Comparison of ENCODE assay signal across 8 cellular contexts in genomic region chr12:4271433-4272013, GRCh38. TPM values are rescaled to one million over a fixed set of nuclear protein-coding genes. Genes with fewer than 3 reads are reported as not detected.
A peak's percentile ranks its signal among the peaks of the same experiment; 100 is the strongest.
DNase-seq lines count a peak whose midpoint lies in the region; ATAC-seq and TF ChIP-seq lines count a peak whose summit lies in the region.

No MANE protein-coding gene starts in this region.

- peaks cover 0 to 6% (median 4%) of the 10 kb centered on the region in 9 donors for H3K36me3 ChIP-seq in heart left ventricle
- H3K36me3 ChIP-seq in iPS-20b (ENCODE audit: insufficient read depth, low read depth, low read length) = peaks cover 7% of the 10 kb centered on the region

- H3K27me3 Mint-ChIP-seq in activated T-helper 17 cell treated with anti-CD3 and anti-CD28 coated beads, Interleukin-2, amount 50 U/mL, for 72 hours = no peaks in the 10 kb centered on the region

- ATAC-seq in heart left ventricle (peak in 1 of 4 donors; percentile 10), left ventricle myocardium superior (no peak), HG03175 (IDR thresholded peaks at IDR 0.05; ENCODE audit: unreplicated experiment) (peak; percentile 15), GM19023 (IDR thresholded peaks at IDR 0.05; ENCODE audit: unreplicated experiment) (no peak)
- ATAC-seq in activated T-helper 17 cell treated with anti-CD3 and anti-CD28 coated beads, Interleukin-2, amount 50 U/mL, for 72 hours (replicated peaks) = peak; percentile 47

- WGBS in heart left ventricle, 4 donors = 0 to 2% (median 1%) methylated on average over 31 of the region's 31 CpGs

- DNase-seq in heart left ventricle (no peak), left ventricle myocardium superior (no peak), HuH-7.5 (ENCODE audit: low spot score) (no peak)
- DNase-seq in stimulated activated CD8-positive, alpha-beta memory T cell treated with anti-CD3 and anti-CD28 coated beads, Interleukin-4, amount 100 ng/mL, for 48 hours = peak; percentile 85

- H3K9ac ChIP-seq in iPS-20b (ENCODE audit: low read depth, low read length) = peak overlapping the region; percentile 80; the same call in 1 of the 2 replicates

- peaks cover 53% of the 10 kb centered on the region for H3K36me3 Mint-ChIP-seq in activated T-helper 17 cell treated with anti-CD3 and anti-CD28 coated beads, Interleukin-2, amount 50 U/mL, for 72 hours (ENCODE audit: low read depth)

- H3K4me1 Mint-ChIP-seq in activated T-helper 17 cell treated with anti-CD3 and anti-CD28 coated beads, Interleukin-2, amount 50 U/mL, for 72 hours = peaks cover 10% of the 10 kb centered on the region

- no peaks in the 10 kb centered on the region for H3K9me3 ChIP-seq in heart left ventricle
- H3K9me3 ChIP-seq in iPS-20b (ENCODE audit: insufficient read depth, low read depth, low read length) = no peaks in the 10 kb centered on the region

- no peaks in the 10 kb centered on the region for H3K9me3 Mint-ChIP-seq in activated T-helper 17 cell treated with anti-CD3 and anti-CD28 coated beads, Interleukin-2, amount 50 U/mL, for 72 hours

- peaks cover 0 to 59% (median 36%) of the 10 kb centered on the region in 12 donors for H3K4me1 ChIP-seq in heart left ventricle
- peaks cover 19% of the 10 kb centered on the region for H3K4me1 ChIP-seq in iPS-20b (ENCODE audit: insufficient read depth, low read length)

- H3K27ac ChIP-seq in heart left ventricle = peak overlapping the region; percentile 37 to 98 (median 88)
- H3K27ac ChIP-seq in iPS-20b (ENCODE audit: low read length) = no peak overlapping the region

- intact Hi-C loops in heart left ventricle (cut with DNase I) = loop anchor here in 3 of 10 donors (5.0 to 10.0 kb wide), 2 partner anchors 237 to 399 kb away; partner anchors contain the start of gene PARP11 (in 1 of the 3)
- intact Hi-C loops in left ventricle myocardium superior (cut with micrococcal nuclease) = loop anchor here (10.0 kb wide), 1 partner anchor 387 kb away; no protein-coding TSS in a partner anchor

- peak overlapping the region; percentile 95 for H3K4me3 Mint-ChIP-seq in activated T-helper 17 cell treated with anti-CD3 and anti-CD28 coated beads, Interleukin-2, amount 50 U/mL, for 72 hours

- peak in 1 of 2 donors; percentile 63 for TF ChIP-seq POLR2A in heart left ventricle (IDR thresholded peaks at IDR 0.05)

- H3K4me3 ChIP-seq in heart left ventricle = peak overlapping the region; percentile 28 to 96 (median 88)
- peak overlapping the region; percentile 95 for H3K4me3 ChIP-seq in iPS-20b (ENCODE audit: low read length)

- H3K27me3 ChIP-seq in heart left ventricle (peaks cover 0 to 29% (median 5%) of the 10 kb centered on the region in 9 donors), iPS-20b (ENCODE audit: insufficient read depth, low read length) (peaks cover 63% of the 10 kb centered on the region)

- no peak for TF ChIP-seq CTCF in heart left ventricle (IDR thresholded peaks at IDR 0.05)

- peak overlapping the region; percentile 98 for H3K27ac Mint-ChIP-seq in activated T-helper 17 cell treated with anti-CD3 and anti-CD28 coated beads, Interleukin-2, amount 50 U/mL, for 72 hours

RNA-seq across cellular contexts. Expression of gene CCND2, which starts 2.0 kb away (rescaled TPM):
- total RNA-seq in heart left ventricle = 100 to 1,000 TPM; 157 to 620 (median 219) TPM
- 10 to 100 TPM; 48.0 to 49.4 TPM for polyA plus RNA-seq in heart left ventricle
- total RNA-seq in left ventricle myocardium superior = 281 TPM
- 100 to 1,000 TPM; 378 to 404 TPM for total RNA-seq in activated T-helper 17 cell treated with anti-CD3 and anti-CD28 coated beads, Interleukin-2, amount 50 U/mL, for 72 hours

RNA-seq across cellular contexts. Expression of gene TIGAR, which starts 49.5 kb away (rescaled TPM):
- total RNA-seq in heart left ventricle (10 to 100 TPM in 6 of 9 donors, 1 to 10 TPM in 3; 6.4 to 16.4 (median 14.0) TPM), left ventricle myocardium superior (14.4 TPM)
- polyA plus RNA-seq in heart left ventricle = 10 to 100 TPM in 1 of 2 donors, 1 to 10 TPM in 1; 3.6 to 10.2 TPM
- total RNA-seq in activated T-helper 17 cell treated with anti-CD3 and anti-CD28 coated beads, Interleukin-2, amount 50 U/mL, for 72 hours = 10 to 100 TPM in 1 of 2 donors, 1 to 10 TPM in 1; 6.8 to 12.7 TPM

Comparison
In these comparisons a context has a peak if more than half of its experiments do, and no peak if none do; other contexts are left out.
1. ATAC-seq: peak in HG03175 (single experiment) and activated T-helper 17 cell treated with anti-CD3 and anti-CD28 coated beads, Interleukin-2, amount 50 U/mL, for 72 hours (single experiment); none in left ventricle myocardium superior (single experiment) and GM19023 (single experiment).